25 cellular contexts compared by ENCODE assay signal in genomic region chr10:127776816-127777215, GRCh38. TPM values are rescaled to one million over a fixed set of nuclear protein-coding genes. Genes with fewer than 3 reads are reported as not detected.
"Had no signal": no experiment of that assay in that cellular context is flagged by ENCODE, and none has a peak within 500 bp of the region (broad histone marks: within the 10 kb centered on the region; RNA-seq: fewer than 3 reads in every experiment).

No MANE protein-coding gene starts in this region.

- H3K27ac Mint-ChIP-seq: immature natural killer cell; naive thymus-derived CD4-positive, alpha-beta T cell; nephron progenitor cell; stimulated activated memory B cell treated with anti-CD40 and anti-IgM and Interleukin-4, amounts not matched to agents 10 μg/mL and 1 μg/mL and 100 μg/mL, for 72 hours; stimulated activated naive CD8-positive, alpha-beta T cell treated with anti-CD3 and anti-CD28 coated beads, Interleukin-15, Interleukin-2, amounts not matched to agents 100 ng/mL and 50 ng/mL, for 24 hours had no signal

- DNase-seq: cortex of kidney; dorsolateral prefrontal cortex; effector CD8-positive, alpha-beta T cell; foreskin fibroblast; immature natural killer cell; left cardiac atrium; left ventricle myocardium superior; naive thymus-derived CD4-positive, alpha-beta T cell; nephron progenitor cell; psoas muscle; spleen; stimulated activated CD4-positive, alpha-beta T cell treated with anti-CD3 and anti-CD28 coated beads, Interleukin-15, amount 100 ng/mL, for 24 hours; stimulated activated CD4-positive, alpha-beta T cell treated with anti-CD3 and anti-CD28 coated beads, Interleukin-1b, Interleukin-23, amount 100 ng/mL, for 48 hours; stimulated activated CD4-positive, alpha-beta T cell treated with anti-CD3 and anti-CD28 coated beads, Interleukin-4, amount 100 ng/mL, for 24 hours; tibial artery; upper lobe of left lung had no signal

- H3K36me3 Mint-ChIP-seq: immature natural killer cell; naive thymus-derived CD4-positive, alpha-beta T cell; stimulated activated memory B cell treated with anti-CD40 and anti-IgM and Interleukin-4, amounts not matched to agents 10 μg/mL and 1 μg/mL and 100 μg/mL, for 72 hours had no signal

- H3K27me3 Mint-ChIP-seq: stimulated activated naive CD8-positive, alpha-beta T cell treated with anti-CD3 and anti-CD28 coated beads, Interleukin-15, Interleukin-2, amounts not matched to agents 100 ng/mL and 50 ng/mL, for 24 hours had no signal

- H3K4me1 Mint-ChIP-seq: immature natural killer cell; naive thymus-derived CD4-positive, alpha-beta T cell; stimulated activated memory B cell treated with anti-CD40 and anti-IgM and Interleukin-4, amounts not matched to agents 10 μg/mL and 1 μg/mL and 100 μg/mL, for 72 hours had no signal

- H3K9me3 Mint-ChIP-seq: immature natural killer cell; naive thymus-derived CD4-positive, alpha-beta T cell; nephron progenitor cell; stimulated activated memory B cell treated with anti-CD40 and anti-IgM and Interleukin-4, amounts not matched to agents 10 μg/mL and 1 μg/mL and 100 μg/mL, for 72 hours; stimulated activated naive CD8-positive, alpha-beta T cell treated with anti-CD3 and anti-CD28 coated beads, Interleukin-15, Interleukin-2, amounts not matched to agents 100 ng/mL and 50 ng/mL, for 24 hours had no signal

- H3K4me3 Mint-ChIP-seq: immature natural killer cell; naive thymus-derived CD4-positive, alpha-beta T cell; nephron progenitor cell; stimulated activated memory B cell treated with anti-CD40 and anti-IgM and Interleukin-4, amounts not matched to agents 10 μg/mL and 1 μg/mL and 100 μg/mL, for 72 hours; stimulated activated naive CD8-positive, alpha-beta T cell treated with anti-CD3 and anti-CD28 coated beads, Interleukin-15, Interleukin-2, amounts not matched to agents 100 ng/mL and 50 ng/mL, for 24 hours had no signal

RNA-seq across cellular contexts. Expression of gene FOXI2, which starts 39.8 kb away (rescaled TPM):
- total RNA-seq: left ventricle myocardium superior, lung microvascular endothelial cell, mesenteric fat pad, mononuclear cell, omental fat pad, psoas muscle, skeletal muscle tissue, temporal lobe had no signal
- polyA plus RNA-seq: immature natural killer cell; keratinocyte; naive thymus-derived CD4-positive, alpha-beta T cell had no signal
